In genomic region chr3:195250473-195251251, GRCh38 we compare ENCODE assay signal across 9 cellular contexts. TPM values are rescaled to one million over a fixed set of nuclear protein-coding genes. Genes with fewer than 3 reads are reported as not detected.
DNase-seq lines count a peak whose midpoint lies in the region; ATAC-seq and TF ChIP-seq lines count a peak whose summit lies in the region.
"Had no signal": no experiment of that assay in that cellular context is flagged by ENCODE, and none has a peak within 500 bp of the region (broad histone marks: within the 10 kb centered on the region; RNA-seq: fewer than 3 reads in every experiment).

No MANE protein-coding gene starts in this region.

- peak overlapping the region in 1 of 2 donors; percentile 58 for H3K27ac Mint-ChIP-seq in activated naive CD4-positive, alpha-beta T cell treated with anti-CD3 and anti-CD28 coated beads, Interleukin-2, amount 50 U/mL, for 72 hours

- intact Hi-C loops in breast epithelium (cut with DNase I; ENCODE audit: low total_unique reads): no loop called here

- no peaks in the 10 kb centered on the region for H3K4me1 ChIP-seq in breast epithelium

- no peaks in the 10 kb centered on the region for H3K27me3 ChIP-seq in WERI-Rb-1 (ENCODE audit: insufficient read depth, low read depth, severe bottlenecking)
- H3K27me3 ChIP-seq in breast epithelium: no peaks in the 10 kb centered on the region

- TF ChIP-seq POLR2A in breast epithelium (IDR thresholded peaks at IDR 0.05): no peak

- H3K36me3 ChIP-seq in WERI-Rb-1: no peaks in the 10 kb centered on the region
- no peaks in the 10 kb centered on the region for H3K36me3 ChIP-seq in breast epithelium

- H3K36me3 Mint-ChIP-seq in activated naive CD4-positive, alpha-beta T cell treated with anti-CD3 and anti-CD28 coated beads, Interleukin-2, amount 50 U/mL, for 72 hours: no peaks in the 10 kb centered on the region

- H3K27ac ChIP-seq in WERI-Rb-1 (no peak overlapping the region), breast epithelium (peak overlapping the region in 1 of 2 donors; percentile 1)

- no peak for DNase-seq in activated naive CD4-positive, alpha-beta T cell treated with anti-CD3 and anti-CD28 coated beads, Interleukin-2, amount 50 U/mL, for 72 hours (ENCODE audit: low spot score in 2 of 2)
- no peak for DNase-seq in activated naive CD4-positive, alpha-beta T cell treated with anti-CD3 and anti-CD28 coated beads, Interleukin-2, amount 50 U/mL, for 16 hours
- DNase-seq in WERI-Rb-1: no peak
- DNase-seq in iris pigment epithelial cell (ENCODE audit: low read depth): peak; percentile 63
- DNase-seq in ureter (ENCODE audit: low spot score): peak; percentile 66
- DNase-seq in NCI-H2227 (lab: John Stamatoyannopoulos, UW; ENCODE audit: unreplicated experiment): no peak
- DNase-seq in Ammon's horn (ENCODE audit: low spot score): no peak
- no peak for DNase-seq in breast epithelium (ENCODE audit: low spot score in 2 of 2)

- TF ChIP-seq CTCF in WERI-Rb-1 (IDR thresholded peaks at IDR 0.05; ENCODE audit: low read depth, low read length): peak; percentile 28; the same call in 1 of the 2 replicates
- peak in 1 of 3 donors; percentile 32 for TF ChIP-seq CTCF in breast epithelium (IDR thresholded peaks at IDR 0.05)

- no peak overlapping the region for H3K4me3 ChIP-seq in WERI-Rb-1 (ENCODE audit: low read depth, low read length)
- no peak overlapping the region for H3K4me3 ChIP-seq in breast epithelium

- H3K9me3 ChIP-seq in WERI-Rb-1 (ENCODE audit: severe bottlenecking) (no peaks in the 10 kb centered on the region), breast epithelium (no peaks in the 10 kb centered on the region)

- H3K9me3 Mint-ChIP-seq in activated naive CD4-positive, alpha-beta T cell treated with anti-CD3 and anti-CD28 coated beads, Interleukin-2, amount 50 U/mL, for 72 hours: no peaks in the 10 kb centered on the region
- H3K9me3 Mint-ChIP-seq: mesothelial cell of epicardium had no signal

- ATAC-seq in activated naive CD4-positive, alpha-beta T cell treated with anti-CD3 and anti-CD28 coated beads, Interleukin-2, amount 50 U/mL, for 72 hours: peak; percentile 66 to 68

RNA-seq across cellular contexts. Expression of gene XXYLT1, which starts 20.3 kb away (rescaled TPM):
- 1 to 10 TPM; 3.4 to 6.1 TPM for total RNA-seq in activated naive CD4-positive, alpha-beta T cell treated with anti-CD3 and anti-CD28 coated beads, Interleukin-2, amount 50 U/mL, for 72 hours
- total RNA-seq in ureter (19.7 TPM), breast epithelium (10 to 100 TPM in 2 of 3 donors, 1 to 10 TPM in 1; 7.2 to 13.0 (median 10.8) TPM)

Comparison
In these comparisons a context has a peak if more than half of its experiments do, and no peak if none do; other contexts are left out.
1. DNase-seq: peak in iris pigment epithelial cell (single experiment) and ureter (single experiment); none in activated naive CD4-positive, alpha-beta T cell treated with anti-CD3 and anti-CD28 coated beads, Interleukin-2, amount 50 U/mL, for 72 hours (0 of 2), activated naive CD4-positive, alpha-beta T cell treated with anti-CD3 and anti-CD28 coated beads, Interleukin-2, amount 50 U/mL, for 16 hours (single experiment), WERI-Rb-1 (single experiment), NCI-H2227 (single experiment), Ammon's horn (single experiment) and breast epithelium (0 of 2).